Comparison of ENCODE assay signal across 1 cellular context in the genomic region with DNA sequence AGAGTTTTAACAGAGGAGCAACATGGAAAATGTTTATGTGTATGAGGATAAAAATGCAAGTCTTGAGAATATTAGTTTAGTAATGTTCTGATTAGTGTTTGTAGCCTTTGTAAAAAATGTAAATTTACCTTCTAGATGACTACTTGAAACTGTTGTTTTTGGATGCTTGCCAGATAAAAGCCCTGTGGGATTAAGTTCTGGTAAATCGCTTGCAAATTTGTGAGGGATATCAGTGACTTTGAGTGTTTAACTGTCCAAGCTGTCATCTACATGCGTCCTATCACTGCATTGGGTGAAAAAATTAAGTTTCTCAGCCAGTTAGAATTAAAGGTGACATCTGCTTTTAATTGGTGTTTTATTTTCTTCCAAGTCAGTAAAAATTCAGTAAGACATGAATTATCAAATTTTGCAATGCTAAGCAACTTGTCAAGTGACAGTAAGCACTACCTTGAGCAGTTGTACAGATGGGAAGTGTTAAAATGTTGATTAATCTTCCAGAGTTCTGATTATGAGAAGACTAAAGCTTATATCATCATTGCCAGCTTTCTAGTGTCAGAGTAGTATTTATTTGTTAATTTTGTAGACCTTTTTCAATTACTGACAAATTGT.
A peak's percentile ranks its signal among the peaks of the same experiment; 100 is the strongest.
TF ChIP-seq lines count a peak whose summit lies in the region.

No MANE protein-coding gene starts in this region.

TF ChIP-seq in HEK293, 187 proteins besides CTCF, POLR2A, EP300 and RAD21 (continued from another document):
- TF ChIP-seq ZNF639 (tag by site-specific recombination; IDR thresholded peaks at IDR 0.05) (no peak), ZNF561 (tag by site-specific recombination; IDR thresholded peaks at IDR 0.05; ENCODE audit: borderline replicate concordance) (0 out of 2 replicates have a peak, but pooled peaks have one; percentile 21), IKZF3 (tag by site-specific recombination; IDR thresholded peaks at IDR 0.05) (peak; percentile 46; the same call in 1 of the 2 replicates), ZNF600 (tag by site-specific recombination; IDR thresholded peaks at IDR 0.05) (0 out of 2 replicates have a peak, but pooled peaks have one; percentile 19)
- TF ChIP-seq, protein P1, sequence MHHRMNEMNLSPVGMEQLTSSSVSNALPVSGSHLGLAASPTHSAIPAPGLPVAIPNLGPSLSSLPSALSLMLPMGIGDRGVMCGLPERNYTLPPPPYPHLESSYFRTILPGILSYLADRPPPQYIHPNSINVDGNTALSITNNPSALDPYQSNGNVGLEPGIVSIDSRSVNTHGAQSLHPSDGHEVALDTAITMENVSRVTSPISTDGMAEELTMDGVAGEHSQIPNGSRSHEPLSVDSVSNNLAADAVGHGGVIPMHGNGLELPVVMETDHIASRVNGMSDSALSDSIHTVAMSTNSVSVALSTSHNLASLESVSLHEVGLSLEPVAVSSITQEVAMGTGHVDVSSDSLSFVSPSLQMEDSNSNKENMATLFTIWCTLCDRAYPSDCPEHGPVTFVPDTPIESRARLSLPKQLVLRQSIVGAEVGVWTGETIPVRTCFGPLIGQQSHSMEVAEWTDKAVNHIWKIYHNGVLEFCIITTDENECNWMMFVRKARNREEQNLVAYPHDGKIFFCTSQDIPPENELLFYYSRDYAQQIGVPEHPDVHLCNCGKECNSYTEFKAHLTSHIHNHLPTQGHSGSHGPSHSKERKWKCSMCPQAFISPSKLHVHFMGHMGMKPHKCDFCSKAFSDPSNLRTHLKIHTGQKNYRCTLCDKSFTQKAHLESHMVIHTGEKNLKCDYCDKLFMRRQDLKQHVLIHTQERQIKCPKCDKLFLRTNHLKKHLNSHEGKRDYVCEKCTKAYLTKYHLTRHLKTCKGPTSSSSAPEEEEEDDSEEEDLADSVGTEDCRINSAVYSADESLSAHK (tag by site-specific recombination; IDR thresholded peaks at IDR 0.05) = peak; percentile 69
